In genomic region chr2:207162319-207162718, GRCh38 we compare ENCODE assay signal across 10 cellular contexts. TPM values are rescaled to one million over a fixed set of nuclear protein-coding genes. Genes with fewer than 3 reads are reported as not detected.
DNase-seq lines count a peak whose midpoint lies in the region; ATAC-seq, FAIRE-seq and TF ChIP-seq lines count a peak whose summit lies in the region.
"Had no signal": no experiment of that assay in that cellular context is flagged by ENCODE, and none has a peak within 500 bp of the region (broad histone marks: within the 10 kb centered on the region; RNA-seq: fewer than 3 reads in every experiment).

No MANE protein-coding gene starts in this region.

- no peaks in the 10 kb centered on the region for H3K27me3 ChIP-seq in adipocyte (replicated peaks; ENCODE audit: control insufficient read depth, insufficient read depth, low read length)

- peak overlapping the region; percentile 99 for H3K9ac ChIP-seq in adipocyte (ENCODE audit: low read length)
- H3K9ac ChIP-seq in kidney (ENCODE audit: low read length in 2 of 2): peak overlapping the region in 1 of 2 donors; percentile 95

- no peak for TF ChIP-seq CTCF in kidney (IDR thresholded peaks at IDR 0.05; ENCODE audit: borderline replicate concordance, extremely low read depth, insufficient read depth)
- no peak for TF ChIP-seq CTCF in GM10266 (IDR thresholded peaks at IDR 0.05; ENCODE audit: control insufficient read depth, insufficient read depth, low read depth, missing control alignments)

- peaks cover 45% of the 10 kb centered on the region for H3K4me1 ChIP-seq in adipocyte (ENCODE audit: control insufficient read depth, insufficient read depth, low read length)
- H3K4me1 ChIP-seq in kidney (ENCODE audit: control insufficient read depth in 1 of 2, insufficient read depth in 1 of 2, low read depth in 1 of 2, low read length in 2 of 2): peaks cover 8 to 10% of the 10 kb centered on the region in 2 donors

- H3K27ac Mint-ChIP-seq in stimulated activated naive B cell treated with anti-CD40 and anti-IgM and Interleukin-4, amounts not matched to agents 10 μg/mL and 1 μg/mL and 100 μg/mL, for 72 hours: peak overlapping the region; percentile 37
- H3K27ac Mint-ChIP-seq in activated CD8-positive, alpha-beta memory T cell treated with anti-CD3 and anti-CD28 coated beads, Interleukin-2, amount 10 ng/mL, durations not matched to agents 7 days and 5 days: no peak overlapping the region

- H3K27ac ChIP-seq in kidney (ENCODE audit: low read depth in 2 of 2, low read length in 2 of 2): peak overlapping the region; percentile 91 to 94

- no peak for ATAC-seq in stimulated activated naive B cell treated with anti-CD40 and anti-IgM and Interleukin-4, amounts not matched to agents 10 μg/mL and 1 μg/mL and 100 μg/mL, for 72 hours (replicated peaks)
- no peak for ATAC-seq in HG03442 (IDR thresholded peaks at IDR 0.05; ENCODE audit: unreplicated experiment)
- ATAC-seq in activated CD8-positive, alpha-beta memory T cell treated with anti-CD3 and anti-CD28 coated beads, Interleukin-2, amount 10 ng/mL, durations not matched to agents 7 days and 5 days: no peak

- DNase-seq in HEK293T (ENCODE audit: extremely low spot score) (no peak), adipocyte (ENCODE audit: low read depth) (peak; percentile 25), kidney (no peak), GM10266 (ENCODE audit: extremely low spot score) (no peak), DMS53 treated with DMSO at 0.1 percent for 48 hours (lab: John Stamatoyannopoulos, UW; ENCODE audit: unreplicated experiment) (no peak)
- no peak for DNase-seq in stimulated activated naive B cell treated with anti-CD40 and anti-IgM and Interleukin-4, amounts not matched to agents 10 μg/mL and 1 μg/mL and 100 μg/mL, for 72 hours
- DNase-seq in activated CD8-positive, alpha-beta memory T cell treated with anti-CD3 and anti-CD28 coated beads, Interleukin-2, amount 10 ng/mL, durations not matched to agents 7 days and 5 days: no peak

- H3K9me3 ChIP-seq in adipocyte (ENCODE audit: control insufficient read depth, low read length) (no peaks in the 10 kb centered on the region), kidney (ENCODE audit: control insufficient read depth in 1 of 2, low read length in 2 of 2) (no peaks in the 10 kb centered on the region)

- H3K27me3 Mint-ChIP-seq in stimulated activated naive B cell treated with anti-CD40 and anti-IgM and Interleukin-4, amounts not matched to agents 10 μg/mL and 1 μg/mL and 100 μg/mL, for 72 hours: no peaks in the 10 kb centered on the region
- peaks cover 56% of the 10 kb centered on the region for H3K27me3 Mint-ChIP-seq in activated CD8-positive, alpha-beta memory T cell treated with anti-CD3 and anti-CD28 coated beads, Interleukin-2, amount 10 ng/mL, durations not matched to agents 7 days and 5 days
- H3K27me3 Mint-ChIP-seq: IgD-negative memory B cell had no signal

- H3K36me3 ChIP-seq in adipocyte (ENCODE audit: control insufficient read depth, insufficient read depth, low read length, severe bottlenecking) (no peaks in the 10 kb centered on the region), kidney (ENCODE audit: control insufficient read depth in 1 of 2, insufficient read depth in 2 of 2, low read length in 2 of 2) (no peaks in the 10 kb centered on the region)

- CTCF ChIA-PET in HEK293T (lab: Yijun Ruan, JAX): interaction anchor here (0.9 kb wide), 1 partner anchor 20 kb away, joined by 3 read pairs; no protein-coding TSS in a partner anchor
- CTCF ChIA-PET in activated CD8-positive, alpha-beta memory T cell treated with anti-CD3 and anti-CD28 coated beads, Interleukin-2, amount 10 ng/mL, durations not matched to agents 7 days and 5 days (lab: Charles Lee): no interaction called here

- H3K4me3 ChIP-seq in adipocyte (ENCODE audit: low read length) (peak overlapping the region; percentile 91), kidney (ENCODE audit: low read length in 2 of 2) (peak overlapping the region; percentile 84 to 89)

- no peaks in the 10 kb centered on the region for H3K9me3 Mint-ChIP-seq in stimulated activated naive B cell treated with anti-CD40 and anti-IgM and Interleukin-4, amounts not matched to agents 10 μg/mL and 1 μg/mL and 100 μg/mL, for 72 hours
- H3K9me3 Mint-ChIP-seq in activated CD8-positive, alpha-beta memory T cell treated with anti-CD3 and anti-CD28 coated beads, Interleukin-2, amount 10 ng/mL, durations not matched to agents 7 days and 5 days (ENCODE audit: low read depth): no peaks in the 10 kb centered on the region
- H3K9me3 Mint-ChIP-seq: central memory CD8-positive, alpha-beta T cell; IgD-negative memory B cell had no signal

- peak overlapping the region in 1 of 2 donors; percentile 97 for H3K4me3 Mint-ChIP-seq in stimulated activated naive B cell treated with anti-CD40 and anti-IgM and Interleukin-4, amounts not matched to agents 10 μg/mL and 1 μg/mL and 100 μg/mL, for 72 hours
- no peak overlapping the region for H3K4me3 Mint-ChIP-seq in activated CD8-positive, alpha-beta memory T cell treated with anti-CD3 and anti-CD28 coated beads, Interleukin-2, amount 10 ng/mL, durations not matched to agents 7 days and 5 days

- POLR2A ChIA-PET in HEK293T (lab: Yijun Ruan, JAX): no interaction called here

- peaks cover 7 to 50% of the 10 kb centered on the region in 2 donors for H3K36me3 Mint-ChIP-seq in stimulated activated naive B cell treated with anti-CD40 and anti-IgM and Interleukin-4, amounts not matched to agents 10 μg/mL and 1 μg/mL and 100 μg/mL, for 72 hours
- H3K36me3 Mint-ChIP-seq in activated CD8-positive, alpha-beta memory T cell treated with anti-CD3 and anti-CD28 coated beads, Interleukin-2, amount 10 ng/mL, durations not matched to agents 7 days and 5 days: peaks cover 3% of the 10 kb centered on the region

- peaks cover 30 to 73% of the 10 kb centered on the region in 2 donors for H3K4me1 Mint-ChIP-seq in stimulated activated naive B cell treated with anti-CD40 and anti-IgM and Interleukin-4, amounts not matched to agents 10 μg/mL and 1 μg/mL and 100 μg/mL, for 72 hours
- H3K4me1 Mint-ChIP-seq in activated CD8-positive, alpha-beta memory T cell treated with anti-CD3 and anti-CD28 coated beads, Interleukin-2, amount 10 ng/mL, durations not matched to agents 7 days and 5 days: peaks cover 36% of the 10 kb centered on the region

- no peak for FAIRE-seq in kidney (lab: Jason Lieb, UNC)

- intact Hi-C loops in kidney (cut with DNase I): no loop called here

TF ChIP-seq in HEK293T, 16 proteins besides CTCF, POLR2A, EP300 and RAD21:
- TF ChIP-seq FOXK2 (IDR thresholded peaks at IDR 0.05): no peak
- TF ChIP-seq, protein P1, sequence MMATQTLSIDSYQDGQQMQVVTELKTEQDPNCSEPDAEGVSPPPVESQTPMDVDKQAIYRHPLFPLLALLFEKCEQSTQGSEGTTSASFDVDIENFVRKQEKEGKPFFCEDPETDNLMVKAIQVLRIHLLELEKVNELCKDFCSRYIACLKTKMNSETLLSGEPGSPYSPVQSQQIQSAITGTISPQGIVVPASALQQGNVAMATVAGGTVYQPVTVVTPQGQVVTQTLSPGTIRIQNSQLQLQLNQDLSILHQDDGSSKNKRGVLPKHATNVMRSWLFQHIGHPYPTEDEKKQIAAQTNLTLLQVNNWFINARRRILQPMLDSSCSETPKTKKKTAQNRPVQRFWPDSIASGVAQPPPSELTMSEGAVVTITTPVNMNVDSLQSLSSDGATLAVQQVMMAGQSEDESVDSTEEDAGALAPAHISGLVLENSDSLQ (IDR thresholded peaks at IDR 0.05): peak; percentile 72

RNA-seq across cellular contexts. Expression of gene KLF7, which starts 3.4 kb away (rescaled TPM):
- 61.5 TPM for total RNA-seq in kidney
- polyA plus RNA-seq in kidney (ENCODE audit: insufficient read depth, low read depth, low replicate concordance): 2.9 TPM
- 1 to 10 TPM; 4.7 to 6.8 TPM for total RNA-seq in activated CD8-positive, alpha-beta memory T cell treated with anti-CD3 and anti-CD28 coated beads, Interleukin-2, amount 10 ng/mL, durations not matched to agents 7 days and 5 days
